16 cellular contexts compared by ENCODE assay signal in the genomic region with DNA sequence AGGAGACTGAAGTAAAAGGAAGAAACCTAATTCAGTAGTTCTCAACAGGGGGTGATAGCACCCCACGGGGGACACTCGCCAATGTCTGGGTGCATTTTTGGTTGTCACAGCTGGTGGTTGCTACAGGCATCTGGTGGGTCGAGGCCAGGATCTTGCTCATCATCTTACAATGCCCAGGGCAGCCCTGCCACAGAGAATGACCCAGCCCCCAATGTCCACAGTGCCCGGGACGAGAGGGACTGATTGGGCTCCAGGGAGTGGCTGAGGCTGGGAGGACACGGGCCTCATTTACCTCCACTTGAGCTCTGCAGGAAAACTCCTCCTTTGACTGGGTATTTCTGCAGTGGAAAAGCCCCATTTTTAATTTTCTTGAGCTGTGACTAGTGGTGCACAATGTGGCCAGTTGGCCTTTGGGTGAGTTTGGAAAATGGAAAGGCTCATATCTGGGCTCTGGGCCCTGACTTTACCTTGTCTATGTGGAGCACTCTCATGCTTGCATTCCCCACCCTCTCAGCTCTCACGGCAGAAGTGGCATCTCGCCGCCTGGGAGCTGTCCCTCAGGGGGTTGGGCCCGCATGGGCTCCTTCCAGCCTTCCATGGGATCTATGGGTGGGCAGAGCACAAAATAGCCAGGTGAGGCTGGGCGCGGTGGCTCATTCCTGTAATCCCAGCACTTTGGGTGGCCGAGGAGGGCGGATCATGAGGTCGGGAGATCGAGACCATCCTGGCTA. TPM values are rescaled to one million over a fixed set of nuclear protein-coding genes. Genes with fewer than 3 reads are reported as not detected.
DNase-seq lines count a peak whose midpoint lies in the region; ATAC-seq and TF ChIP-seq lines count a peak whose summit lies in the region.
"Had no signal": no experiment of that assay in that cellular context is flagged by ENCODE, and none has a peak within 500 bp of the region (broad histone marks: within the 10 kb centered on the region; RNA-seq: fewer than 3 reads in every experiment).

No MANE protein-coding gene starts in this region.

- H3K36me3 ChIP-seq in Caco-2 (ENCODE audit: control insufficient read depth, insufficient read depth, low read length) = no peaks in the 10 kb centered on the region
- no peaks in the 10 kb centered on the region for H3K36me3 ChIP-seq in OCI-LY3 (replicated peaks; ENCODE audit: low read depth, low read length)
- no peaks in the 10 kb centered on the region for H3K36me3 ChIP-seq in lower lobe of right lung
- H3K36me3 ChIP-seq in esophagus squamous epithelium = no peaks in the 10 kb centered on the region

- TF ChIP-seq POLR2A in esophagus squamous epithelium (IDR thresholded peaks at IDR 0.05) = no peak

- H3K27me3 Mint-ChIP-seq in Caco-2 (ENCODE audit: insufficient read depth, unreplicated experiment) = no peaks in the 10 kb centered on the region
- H3K27me3 Mint-ChIP-seq in type B pancreatic cell = peaks cover 36% of the 10 kb centered on the region

- WGBS in esophagus squamous epithelium, 2 donors = 39 to 55% methylated on average over 6 to 9 of the region's 16 CpGs

- POLR2A ChIA-PET in Caco-2 (lab: Charles Lee) = no interaction called here

- TF ChIP-seq CTCF in Caco-2 (IDR thresholded peaks at IDR 0.05; ENCODE audit: insufficient read depth in 1 of 2, low read depth in 1 of 2, low read length in 1 of 2, severe bottlenecking in 1 of 2, unreplicated experiment in 1 of 2) = no peak
- no peak; the same call in 1 of the 2 replicates for TF ChIP-seq CTCF in OCI-LY3 (IDR thresholded peaks at IDR 0.05; ENCODE audit: low read depth, low read length)
- TF ChIP-seq CTCF in lower lobe of right lung (IDR thresholded peaks at IDR 0.05) = no peak
- no peak for TF ChIP-seq CTCF in type B pancreatic cell (conservative IDR thresholded peaks at IDR 0.05)
- no peak for TF ChIP-seq CTCF in esophagus squamous epithelium (IDR thresholded peaks at IDR 0.05)

- no peaks in the 10 kb centered on the region for H4K20me1 ChIP-seq in OCI-LY3 (ENCODE audit: insufficient read depth, low read length)

- no peak overlapping the region for H3K4me3 ChIP-seq in Caco-2 (ENCODE audit: low read depth, low read length)
- H3K4me3 ChIP-seq in OCI-LY3 (ENCODE audit: low read length) = no peak overlapping the region
- no peak overlapping the region for H3K4me3 ChIP-seq in lower lobe of right lung
- no peak overlapping the region for H3K4me3 ChIP-seq in esophagus squamous epithelium
- H3K4me3 ChIP-seq: K562, PC-9 had no signal

- H3K9ac ChIP-seq in OCI-LY3 (ENCODE audit: low read length) = peak overlapping the region; percentile 30; the same call in 1 of the 2 replicates

- no TSS peak for BruUV-seq in Caco-2 (replicated peaks; lab: Mats Ljungman, UMichigan)

- H3K9me3 Mint-ChIP-seq in Caco-2 (ENCODE audit: unreplicated experiment) (peaks cover 10% of the 10 kb centered on the region), type B pancreatic cell (no peaks in the 10 kb centered on the region)

- H3K27ac Mint-ChIP-seq in Caco-2 (ENCODE audit: unreplicated experiment) (peak overlapping the region; percentile 58), type B pancreatic cell (no peak overlapping the region)

- DNase-seq in Caco-2 (no peak), lower lobe of right lung (no peak), type B pancreatic cell (ENCODE audit: extremely low spot score, unreplicated experiment) (peak; percentile 61), AG20443 (ENCODE audit: low spot score) (no peak), esophagus squamous epithelium (lab: John Stamatoyannopoulos, UW) (no peak), EL (no peak)
- DNase-seq: DMS53, GOT3, NCI-H1092, NCI-H1694 treated with DMSO at 0.1 percent for 48 hours, NCI-H446, NCI-H748 treated with DMSO at 0.1 percent for 48 hours, PC-9 had no signal

- ATAC-seq in lower lobe of right lung = peak; percentile 51 to 59
- ATAC-seq: K562 had no signal

- H3K27ac ChIP-seq in OCI-LY3 (ENCODE audit: low read length) (peak overlapping the region; percentile 52; the same call in 1 of the 2 replicates), lower lobe of right lung (no peak overlapping the region), esophagus squamous epithelium (no peak overlapping the region)
- H3K27ac ChIP-seq: PC-9 had no signal

- CTCF ChIA-PET in Caco-2 (lab: Charles Lee) = interaction anchor here (1.4 kb wide), 1 partner anchor 40 kb away, joined by 5 read pairs; no protein-coding TSS in a partner anchor

- intact Hi-C loops in Caco-2 (cut with micrococcal nuclease; ENCODE audit: unreplicated experiment) (no loop called here), lower lobe of right lung (cut with DNase I) (no loop called here), esophagus squamous epithelium (cut with DNase I) (no loop called here)

- H3K9me3 ChIP-seq in Caco-2 (peaks cover 16% of the 10 kb centered on the region; the same call in 1 of the 2 replicates), OCI-LY3 (ENCODE audit: insufficient read depth, low read length) (no peaks in the 10 kb centered on the region), lower lobe of right lung (no peaks in the 10 kb centered on the region), esophagus squamous epithelium (no peaks in the 10 kb centered on the region)

- H3K4me1 Mint-ChIP-seq in Caco-2 (ENCODE audit: low read depth, unreplicated experiment) (peaks cover 13% of the 10 kb centered on the region), type B pancreatic cell (ENCODE audit: unreplicated experiment) (no peaks in the 10 kb centered on the region)

- H3K4me2 ChIP-seq in OCI-LY3 (ENCODE audit: low read length) = peak overlapping the region; percentile 69; the same call in 1 of the 2 replicates
- H3K4me2 ChIP-seq: PC-9 had no signal

- peaks cover 9% of the 10 kb centered on the region for H3K4me1 ChIP-seq in Caco-2
- H3K4me1 ChIP-seq in OCI-LY3 (ENCODE audit: low read length) = peaks cover 49% of the 10 kb centered on the region
- no peaks in the 10 kb centered on the region for H3K4me1 ChIP-seq in lower lobe of right lung
- no peaks in the 10 kb centered on the region for H3K4me1 ChIP-seq in esophagus squamous epithelium

- H3K79me2 ChIP-seq in OCI-LY3 (ENCODE audit: low read length) = no peaks in the 10 kb centered on the region

- no peaks in the 10 kb centered on the region for H3K36me3 Mint-ChIP-seq in Caco-2 (ENCODE audit: insufficient read depth, unreplicated experiment)
- no peaks in the 10 kb centered on the region for H3K36me3 Mint-ChIP-seq in type B pancreatic cell

- no peak overlapping the region for H2AFZ ChIP-seq in OCI-LY3 (ENCODE audit: low read depth, low read length)
- H2AFZ ChIP-seq: PC-9 had no signal

- H3K4me3 Mint-ChIP-seq in Caco-2 (ENCODE audit: unreplicated experiment) (no peak overlapping the region), type B pancreatic cell (no peak overlapping the region)

- H3K27me3 ChIP-seq in Caco-2 (replicated peaks; ENCODE audit: control insufficient read depth, insufficient read depth, low read length) (no peaks in the 10 kb centered on the region), OCI-LY3 (ENCODE audit: low read depth, low read length) (no peaks in the 10 kb centered on the region), lower lobe of right lung (ENCODE audit: low read depth) (no peaks in the 10 kb centered on the region), esophagus squamous epithelium (peaks cover 0 to 33% (median 0%) of the 10 kb centered on the region in 4 donors)

RNA-seq across cellular contexts. Expression of gene IRF8, which starts 37.7 kb away (rescaled TPM):
- 29.5 and 31.7 TPM in 2 replicates for total RNA-seq in Caco-2 (2022)
- 67.9 TPM for total RNA-seq in lower lobe of right lung
- total RNA-seq in type B pancreatic cell (ENCODE audit: low replicate concordance) = 12.6 and 21.0 TPM in 2 replicates
- 10 to 100 TPM in 1 of 4 donors, 1 to 10 TPM in 2, not detected in 1; 1.4 to 13.0 (median 8.8) TPM for total RNA-seq in esophagus squamous epithelium
- total RNA-seq: G401, PC-9 had no signal
